ENCODE assay signal across 8 cellular contexts in the genomic region with DNA sequence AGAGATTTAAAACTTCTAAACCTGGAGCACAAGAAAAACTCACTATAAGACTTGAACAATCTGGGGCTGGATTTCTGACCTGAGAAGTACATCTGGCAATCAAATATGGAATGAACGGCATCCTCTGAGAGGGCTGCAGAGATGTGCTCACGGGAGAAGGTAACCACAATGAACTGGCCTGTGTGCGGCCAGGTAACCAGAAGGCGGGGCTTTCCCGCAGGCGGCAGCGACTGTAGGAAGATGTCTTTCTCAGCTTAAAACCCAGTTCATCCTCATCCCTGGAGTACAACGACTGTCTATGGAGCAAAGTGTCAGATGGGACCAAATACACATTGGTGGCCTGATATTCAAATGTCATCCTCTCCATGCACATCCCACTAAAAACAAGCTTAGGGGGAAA. TPM values are rescaled to one million over a fixed set of nuclear protein-coding genes. Genes with fewer than 3 reads are reported as not detected.
DNase-seq lines count a peak whose midpoint lies in the region; ATAC-seq and TF ChIP-seq lines count a peak whose summit lies in the region.

No MANE protein-coding gene starts in this region.

- TF ChIP-seq CTCF in heart left ventricle (IDR thresholded peaks at IDR 0.05) (no peak), tibial nerve (IDR thresholded peaks at IDR 0.05) (no peak)

- H3K27me3 Mint-ChIP-seq in activated T-helper 2 cell treated with anti-CD3 and anti-CD28 coated beads, Interferon-gamma antibody, Interleukin-2, Interleukin-4, amounts not matched to agents 10 μg/mL and 5 μg/mL and 100 μg/mL, durations not matched to agents 14 hours and 24 hours and 36 hours (ENCODE audit: low read depth): peaks cover 9% of the 10 kb centered on the region

- H3K9me3 ChIP-seq in heart left ventricle (no peaks in the 10 kb centered on the region), tibial nerve (no peaks in the 10 kb centered on the region)

- TF ChIP-seq POLR2A in heart left ventricle (IDR thresholded peaks at IDR 0.05) (no peak), tibial nerve (IDR thresholded peaks at IDR 0.05) (no peak)

- H3K27ac Mint-ChIP-seq in activated T-helper 2 cell treated with anti-CD3 and anti-CD28 coated beads, Interferon-gamma antibody, Interleukin-2, Interleukin-4, amounts not matched to agents 10 μg/mL and 5 μg/mL and 100 μg/mL, durations not matched to agents 14 hours and 24 hours and 36 hours: no peak overlapping the region

- H3K4me1 ChIP-seq in heart left ventricle (peaks cover 0 to 34% (median 19%) of the 10 kb centered on the region in 12 donors), tibial nerve (peaks cover 0 to 26% (median 7%) of the 10 kb centered on the region in 4 donors)

- no peaks in the 10 kb centered on the region for H3K9me3 Mint-ChIP-seq in activated T-helper 2 cell treated with anti-CD3 and anti-CD28 coated beads, Interferon-gamma antibody, Interleukin-2, Interleukin-4, amounts not matched to agents 10 μg/mL and 5 μg/mL and 100 μg/mL, durations not matched to agents 14 hours and 24 hours and 36 hours

- WGBS in heart left ventricle, 4 donors: 58 to 65% (median 63%) methylated on average over 8 of the region's 8 CpGs
- WGBS in tibial nerve, 2 donors: 49 to 61% methylated on average over 8 of the region's 8 CpGs

- H3K36me3 ChIP-seq in heart left ventricle (no peaks in the 10 kb centered on the region), tibial nerve (no peaks in the 10 kb centered on the region)

- H3K4me3 ChIP-seq in heart left ventricle (peak overlapping the region in 10 of 12 donors; percentile 65 to 99 (median 84)), tibial nerve (peak overlapping the region in 3 of 4 donors; percentile 75 to 88 (median 82))

- ATAC-seq in heart left ventricle (no peak), left cardiac atrium (no peak), GM21528 (IDR thresholded peaks at IDR 0.05; ENCODE audit: low FRiP score, unreplicated experiment) (no peak)

- intact Hi-C loops in heart left ventricle (cut with DNase I) (loop anchor here in 7 of 10 donors (2.0 to 10.0 kb wide), 10 partner anchors 23 to 165 kb away; a partner anchor contains a TSS), left cardiac atrium (cut with DNase I) (loop anchor here in 1 of 2 donors (2.0 to 10.0 kb wide), 3 partner anchors 55 to 91 kb away; a partner anchor contains a TSS)
- intact Hi-C loops in activated T-helper 2 cell treated with anti-CD3 and anti-CD28 coated beads, Interferon-gamma antibody, Interleukin-2, Interleukin-4, amounts not matched to agents 10 μg/mL and 5 μg/mL and 100 μg/mL, durations not matched to agents 14 hours and 24 hours and 36 hours (cut with micrococcal nuclease): loop anchor here (2.0 kb wide), 1 partner anchor 77 kb away; a partner anchor contains a TSS

- H3K27ac ChIP-seq in heart left ventricle: peak overlapping the region in 4 of 12 donors; percentile 94 to 97 (median 96)
- H3K27ac ChIP-seq in tibial nerve: peak overlapping the region in 1 of 4 donors; percentile 97

- peaks cover 0 to 3% (median 0%) of the 10 kb centered on the region in 9 donors for H3K27me3 ChIP-seq in heart left ventricle
- no peaks in the 10 kb centered on the region for H3K27me3 ChIP-seq in tibial nerve

- H3K4me1 Mint-ChIP-seq in activated T-helper 2 cell treated with anti-CD3 and anti-CD28 coated beads, Interferon-gamma antibody, Interleukin-2, Interleukin-4, amounts not matched to agents 10 μg/mL and 5 μg/mL and 100 μg/mL, durations not matched to agents 14 hours and 24 hours and 36 hours (ENCODE audit: low read depth): peaks cover 39% of the 10 kb centered on the region

- no peaks in the 10 kb centered on the region for H3K36me3 Mint-ChIP-seq in activated T-helper 2 cell treated with anti-CD3 and anti-CD28 coated beads, Interferon-gamma antibody, Interleukin-2, Interleukin-4, amounts not matched to agents 10 μg/mL and 5 μg/mL and 100 μg/mL, durations not matched to agents 14 hours and 24 hours and 36 hours (ENCODE audit: low read depth)

- peak overlapping the region; percentile 75 for H3K4me3 Mint-ChIP-seq in activated T-helper 2 cell treated with anti-CD3 and anti-CD28 coated beads, Interferon-gamma antibody, Interleukin-2, Interleukin-4, amounts not matched to agents 10 μg/mL and 5 μg/mL and 100 μg/mL, durations not matched to agents 14 hours and 24 hours and 36 hours (ENCODE audit: low read depth)

- DNase-seq in heart left ventricle (no peak), left cardiac atrium (no peak), kidney tubule cell (ENCODE audit: low spot score) (peak; percentile 70), tibial nerve (ENCODE audit: low spot score in 2 of 2) (no peak), DMS153 (lab: John Stamatoyannopoulos, UW) (no peak), nucleus accumbens (lab: John Stamatoyannopoulos, UW) (no peak)
- no peak for DNase-seq in activated T-helper 2 cell treated with anti-CD3 and anti-CD28 coated beads, Interferon-gamma antibody, Interleukin-2, Interleukin-4, amounts not matched to agents 10 μg/mL and 5 μg/mL and 100 μg/mL, durations not matched to agents 14 hours and 24 hours and 36 hours (ENCODE audit: low spot score)

- no peak for TF ChIP-seq EP300 in tibial nerve (IDR thresholded peaks at IDR 0.05)

RNA-seq across cellular contexts. Expression of a gene that starts 24.5 kb away (rescaled TPM):
- 100 to 1,000 TPM in 5 of 9 donors, 10 to 100 TPM in 4; 41.3 to 125 (median 101) TPM for total RNA-seq in heart left ventricle
- 10 to 100 TPM; 45.1 to 51.6 TPM for polyA plus RNA-seq in heart left ventricle
- total RNA-seq in left cardiac atrium: 10 to 100 TPM; 54.7 to 80.1 TPM
- 40.6 and 41.8 TPM in 2 replicates for total RNA-seq in activated T-helper 2 cell treated with anti-CD3 and anti-CD28 coated beads, Interferon-gamma antibody, Interleukin-2, Interleukin-4, amounts not matched to agents 10 μg/mL and 5 μg/mL and 100 μg/mL, durations not matched to agents 14 hours and 24 hours and 36 hours
- total RNA-seq in tibial nerve: 10 to 100 TPM; 45.2 to 56.3 (median 46.3) TPM
